8 cellular contexts compared by ENCODE assay signal in the genomic region with DNA sequence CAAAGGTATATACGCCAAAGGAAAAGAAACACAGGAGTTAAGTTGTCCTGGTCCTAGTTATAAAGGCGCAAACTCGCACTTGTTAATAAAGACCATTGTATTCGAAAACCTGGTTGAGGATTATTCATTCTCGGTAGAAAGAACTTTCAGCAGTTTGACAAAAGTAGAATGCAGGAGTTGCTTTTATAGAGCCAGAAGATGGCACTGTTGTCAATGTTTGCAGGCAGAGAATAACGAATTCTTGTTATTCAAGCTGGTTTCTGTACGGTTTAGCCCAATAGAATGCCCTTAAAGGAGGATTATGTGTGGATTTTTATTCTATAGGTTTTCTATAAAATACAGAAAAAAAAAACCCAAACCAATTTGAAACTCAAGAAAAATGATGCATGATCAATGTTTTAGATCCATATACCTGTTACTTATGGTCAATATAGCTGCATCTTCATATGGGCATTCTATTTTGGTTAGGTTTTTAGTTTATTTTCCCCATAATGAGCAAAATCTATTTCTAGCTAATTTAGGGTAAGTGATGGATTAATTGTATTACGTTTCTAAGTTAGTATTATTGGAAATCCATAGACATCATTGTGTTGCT.
A peak's percentile ranks its signal among the peaks of the same experiment; 100 is the strongest.
DNase-seq lines count a peak whose midpoint lies in the region; ATAC-seq and TF ChIP-seq lines count a peak whose summit lies in the region.

No MANE protein-coding gene starts in this region.

- H3K9ac ChIP-seq in endodermal cell (ENCODE audit: extremely low read depth, low read length, poor library complexity, severe bottlenecking), result no peak overlapping the region
- no peak overlapping the region for H3K9ac ChIP-seq in neural cell (ENCODE audit: low read length)

- peaks cover 17% of the 10 kb centered on the region for H3K4me1 Mint-ChIP-seq in endodermal cell

- no peaks in the 10 kb centered on the region for H3K79me2 ChIP-seq in neural cell (replicated peaks; ENCODE audit: insufficient read depth, low read length)

- H3K27me3 Mint-ChIP-seq in endodermal cell (ENCODE audit: insufficient read depth), result peaks cover 44% of the 10 kb centered on the region

- ATAC-seq in GM21367 (IDR thresholded peaks at IDR 0.05; ENCODE audit: unreplicated experiment) (no peak), HG02970 (IDR thresholded peaks at IDR 0.05; ENCODE audit: low FRiP score, unreplicated experiment) (no peak)

- H3K9me2 ChIP-seq in neural cell (ENCODE audit: insufficient read depth, low read length), result no peaks in the 10 kb centered on the region

- in situ Hi-C loops in KBM-7 (cut with MboI; ENCODE audit: low pct_unique_long_range_greater_than_20kb, low sequenced_read_pairs), result loop anchor here (25.0 kb wide), 1 partner anchor 1173 kb away; no protein-coding TSS in a partner anchor

- H4K20me1 ChIP-seq in neural cell (ENCODE audit: insufficient read depth), result no peaks in the 10 kb centered on the region

- TF ChIP-seq RAD21 in neural cell (conservative IDR thresholded peaks at IDR 0.05), result peak; percentile 91

- POLR2A ChIA-PET in AG04450 (lab: Yijun Ruan, JAX), result no interaction called here

- DNase-seq in AG04450 (ENCODE audit: low read depth, low spot score) (peak; percentile 18), KBM-7 (peak; percentile 44), RKO (ENCODE audit: low spot score) (peak; percentile 79), endodermal cell (no peak)

- no peaks in the 10 kb centered on the region for H3F3A ChIP-seq in neural cell (ENCODE audit: insufficient read depth, low read length, poor library complexity, severe bottlenecking)

- no peak overlapping the region for H3K4me3 Mint-ChIP-seq in endodermal cell

- no peaks in the 10 kb centered on the region for H3K4me1 ChIP-seq in endodermal cell (ENCODE audit: control insufficient read depth, insufficient read depth, low read length)

- CTCF ChIA-PET in AG04450 (lab: Charles Lee), result interaction anchor here (0.6 to 5.5 kb wide), 30 partner anchors 7 to 1551 kb away, joined by 3 to 143 read pairs (median 4); no protein-coding TSS in a partner anchor

- peak; percentile 77 for TF ChIP-seq CTCF in AG04450 (IDR thresholded peaks at IDR 0.05; ENCODE audit: low read depth, low read length)
- peak; percentile 66 for TF ChIP-seq CTCF in GM12873 (IDR thresholded peaks at IDR 0.05; ENCODE audit: insufficient read depth, low read depth, low read length, missing control alignments)
- peak; percentile 87 for TF ChIP-seq CTCF in endodermal cell (conservative IDR thresholded peaks at IDR 0.05)
- TF ChIP-seq CTCF in neural cell (IDR thresholded peaks at IDR 0.05; ENCODE audit: poor library complexity, severe bottlenecking), result peak; percentile 89

- H3K9me3 Mint-ChIP-seq in endodermal cell, result peaks cover 12% of the 10 kb centered on the region

- no peaks in the 10 kb centered on the region for H3K36me3 ChIP-seq in endodermal cell (ENCODE audit: control insufficient read depth, insufficient read depth, low read length)
- H3K36me3 ChIP-seq in neural cell (ENCODE audit: insufficient read depth, low read length), result no peaks in the 10 kb centered on the region

- H3K27ac Mint-ChIP-seq in endodermal cell, result no peak overlapping the region

- H3K27ac ChIP-seq in AG04450 (ENCODE audit: low read depth, low read length), result no peak overlapping the region
- no peak overlapping the region for H3K27ac ChIP-seq in endodermal cell (ENCODE audit: low read depth, low read length)
- H3K27ac ChIP-seq in neural cell (ENCODE audit: low read length), result no peak overlapping the region

- H3K27me3 ChIP-seq in AG04450 (ENCODE audit: control insufficient read depth, insufficient read depth, low read length), result no peaks in the 10 kb centered on the region
- H3K27me3 ChIP-seq in endodermal cell (ENCODE audit: control insufficient read depth, insufficient read depth, low read length, poor library complexity, severe bottlenecking), result peaks cover 50% of the 10 kb centered on the region
- no peaks in the 10 kb centered on the region for H3K27me3 ChIP-seq in neural cell (ENCODE audit: insufficient read depth, low read depth, low read length)

- 13 to 14% methylated on average over 5 to 8 of the region's 8 CpGs for WGBS in endodermal cell (ENCODE audit: insufficient coverage in 1 of 2, insufficient read length in 1 of 2), 2 experiments

- no peak overlapping the region for H3K4me3 ChIP-seq in AG04450 (ENCODE audit: low read depth, low read length)
- no peak overlapping the region for H3K4me3 ChIP-seq in endodermal cell (ENCODE audit: low read length)
- H3K4me3 ChIP-seq in neural cell (ENCODE audit: low read length), result no peak overlapping the region

- no peak overlapping the region for H2AFZ ChIP-seq in neural cell (ENCODE audit: low read depth, low read length)

- H3K36me3 Mint-ChIP-seq in endodermal cell (ENCODE audit: low read depth), result no peaks in the 10 kb centered on the region

- H3K9me3 ChIP-seq in AG04450 (ENCODE audit: control insufficient read depth, insufficient read depth, low read length) (no peaks in the 10 kb centered on the region), endodermal cell (ENCODE audit: control insufficient read depth, low read length) (peaks cover 15% of the 10 kb centered on the region), neural cell (ENCODE audit: low read length) (no peaks in the 10 kb centered on the region)

- no peak for TF ChIP-seq EP300 in neural cell (conservative IDR thresholded peaks at IDR 0.05; ENCODE audit: poor library complexity, severe bottlenecking)

- H3K4me2 ChIP-seq in neural cell (ENCODE audit: low read length), result no peak overlapping the region

TF ChIP-seq in neural cell, 6 proteins besides CTCF, POLR2A, EP300 and RAD21:
- peak; percentile 90 for TF ChIP-seq SMC3 (conservative IDR thresholded peaks at IDR 0.05; ENCODE audit: poor library complexity)
- TF ChIP-seq, protein P1, sequence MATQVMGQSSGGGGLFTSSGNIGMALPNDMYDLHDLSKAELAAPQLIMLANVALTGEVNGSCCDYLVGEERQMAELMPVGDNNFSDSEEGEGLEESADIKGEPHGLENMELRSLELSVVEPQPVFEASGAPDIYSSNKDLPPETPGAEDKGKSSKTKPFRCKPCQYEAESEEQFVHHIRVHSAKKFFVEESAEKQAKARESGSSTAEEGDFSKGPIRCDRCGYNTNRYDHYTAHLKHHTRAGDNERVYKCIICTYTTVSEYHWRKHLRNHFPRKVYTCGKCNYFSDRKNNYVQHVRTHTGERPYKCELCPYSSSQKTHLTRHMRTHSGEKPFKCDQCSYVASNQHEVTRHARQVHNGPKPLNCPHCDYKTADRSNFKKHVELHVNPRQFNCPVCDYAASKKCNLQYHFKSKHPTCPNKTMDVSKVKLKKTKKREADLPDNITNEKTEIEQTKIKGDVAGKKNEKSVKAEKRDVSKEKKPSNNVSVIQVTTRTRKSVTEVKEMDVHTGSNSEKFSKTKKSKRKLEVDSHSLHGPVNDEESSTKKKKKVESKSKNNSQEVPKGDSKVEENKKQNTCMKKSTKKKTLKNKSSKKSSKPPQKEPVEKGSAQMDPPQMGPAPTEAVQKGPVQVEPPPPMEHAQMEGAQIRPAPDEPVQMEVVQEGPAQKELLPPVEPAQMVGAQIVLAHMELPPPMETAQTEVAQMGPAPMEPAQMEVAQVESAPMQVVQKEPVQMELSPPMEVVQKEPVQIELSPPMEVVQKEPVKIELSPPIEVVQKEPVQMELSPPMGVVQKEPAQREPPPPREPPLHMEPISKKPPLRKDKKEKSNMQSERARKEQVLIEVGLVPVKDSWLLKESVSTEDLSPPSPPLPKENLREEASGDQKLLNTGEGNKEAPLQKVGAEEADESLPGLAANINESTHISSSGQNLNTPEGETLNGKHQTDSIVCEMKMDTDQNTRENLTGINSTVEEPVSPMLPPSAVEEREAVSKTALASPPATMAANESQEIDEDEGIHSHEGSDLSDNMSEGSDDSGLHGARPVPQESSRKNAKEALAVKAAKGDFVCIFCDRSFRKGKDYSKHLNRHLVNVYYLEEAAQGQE (IDR thresholded peaks at IDR 0.05; ENCODE audit: borderline replicate concordance), result no peak
TF ChIP-seq in neural cell: peak in this region for 1.
